Comparison of ENCODE assay signal across 1 cellular context in genomic region chr16:29862884-29863668, GRCh38.
A peak's percentile ranks its signal among the peaks of the same experiment; 100 is the strongest.
TF ChIP-seq lines count a peak whose summit lies in the region.

Gene CDIPT (minus strand): TSS chr16:29863226. CDS start chr16:29862857, 369 bp downstream.

TF ChIP-seq in K562, 482 proteins besides CTCF, POLR2A, EP300 and RAD21 (continued from another document and continues in another):
- TF ChIP-seq ESRRB (CRISPR knock-in tag; IDR thresholded peaks at IDR 0.05; ENCODE audit: borderline replicate concordance): no peak
- TF ChIP-seq ZBED1 (IDR thresholded peaks at IDR 0.05): no peak
- TF ChIP-seq SRSF9 (IDR thresholded peaks at IDR 0.05; ENCODE audit: borderline replicate concordance, low read depth, low read length): no peak
- no peak for TF ChIP-seq MGA (IDR thresholded peaks at IDR 0.05)
- peak in 1 of 2 experiments; percentile 41 for TF ChIP-seq E2F6 (IDR thresholded peaks at IDR 0.05; ENCODE audit: borderline replicate concordance in 1 of 2, extremely low read depth in 1 of 2, insufficient read depth in 1 of 2, insufficient read length in 1 of 2, low read depth in 1 of 2, low read length in 1 of 2, poor library complexity in 1 of 2, severe bottlenecking in 1 of 2)
- TF ChIP-seq KLF1 (tag; IDR thresholded peaks at IDR 0.05): no peak
- TF ChIP-seq HSF4 (CRISPR knock-in tag; IDR thresholded peaks at IDR 0.05; ENCODE audit: borderline replicate concordance): no peak
- peak; percentile 35 for TF ChIP-seq RBBP5 (IDR thresholded peaks at IDR 0.05; ENCODE audit: borderline replicate concordance, insufficient read depth, low read length, poor library complexity, severe bottlenecking)
- TF ChIP-seq ZBTB34 (CRISPR knock-in tag; IDR thresholded peaks at IDR 0.05): no peak
- peak; percentile 61 for TF ChIP-seq RB1 (IDR thresholded peaks at IDR 0.05; ENCODE audit: low read depth)
- no peak for TF ChIP-seq EHMT2 (IDR thresholded peaks at IDR 0.05)
- TF ChIP-seq HES1 (IDR thresholded peaks at IDR 0.05; ENCODE audit: low read depth): 0 out of 2 replicates have a peak, but pooled peaks have one; percentile 39
- TF ChIP-seq NFIX (CRISPR knock-in tag; IDR thresholded peaks at IDR 0.05; ENCODE audit: low read depth): no peak
- no peak for TF ChIP-seq ZNF224 (CRISPR knock-in tag; IDR thresholded peaks at IDR 0.05)
- TF ChIP-seq PHB2 (IDR thresholded peaks at IDR 0.05; ENCODE audit: low read depth): peak; percentile 22; the same call in 1 of the 2 replicates
- TF ChIP-seq THAP7 (CRISPR knock-in tag; IDR thresholded peaks at IDR 0.05): no peak
- no peak for TF ChIP-seq KAT8 (IDR thresholded peaks at IDR 0.05; ENCODE audit: low read depth)
- TF ChIP-seq HDGF (IDR thresholded peaks at IDR 0.05): no peak
- no peak for TF ChIP-seq ADNP (tag; IDR thresholded peaks at IDR 0.05)
- 0 out of 2 replicates have a peak, but pooled peaks have one; percentile 17 for TF ChIP-seq THRB (CRISPR knock-in tag; conservative IDR thresholded peaks at IDR 0.05)
- TF ChIP-seq NCOA1 (IDR thresholded peaks at IDR 0.05; ENCODE audit: low read depth): no peak
- TF ChIP-seq ARNT (IDR thresholded peaks at IDR 0.05): peak; percentile 50 to 87; a peak in 3 of 4 replicates
- no peak for TF ChIP-seq ZNF695 (CRISPR knock-in tag; IDR thresholded peaks at IDR 0.05)
- TF ChIP-seq SRSF3 (IDR thresholded peaks at IDR 0.05; ENCODE audit: insufficient read depth, low read length): no peak
- no peak; the same call in 1 of the 2 replicates for TF ChIP-seq ZNF592 (IDR thresholded peaks at IDR 0.05)
- TF ChIP-seq ZBTB8A (IDR thresholded peaks at IDR 0.05; ENCODE audit: partially characterized antibody): no peak
- TF ChIP-seq SIRT6 (IDR thresholded peaks at IDR 0.05; ENCODE audit: low read depth, low read length): no peak
- TF ChIP-seq ATF4 (CRISPR knock-in tag; IDR thresholded peaks at IDR 0.05): no peak
- no peak for TF ChIP-seq CBX1 (IDR thresholded peaks at IDR 0.05; ENCODE audit: low read depth)
- TF ChIP-seq RAD51 (IDR thresholded peaks at IDR 0.05; ENCODE audit: borderline replicate concordance, low read depth): no peak; the same call in 1 of the 2 replicates
- TF ChIP-seq ZNF780A (CRISPR knock-in tag; IDR thresholded peaks at IDR 0.05): no peak
- TF ChIP-seq ZNF583 (CRISPR knock-in tag; IDR thresholded peaks at IDR 0.05): no peak
- TF ChIP-seq FOS (IDR thresholded peaks at IDR 0.05; ENCODE audit: extremely low read depth, insufficient read length): no peak
- TF ChIP-seq CBX2 (IDR thresholded peaks at IDR 0.05; ENCODE audit: insufficient read depth, low read length, poor library complexity, severe bottlenecking): no peak
- TF ChIP-seq MTA3 (IDR thresholded peaks at IDR 0.05; ENCODE audit: borderline replicate concordance): peak; percentile 69; the same call in 1 of the 2 replicates
- TF ChIP-seq CAMTA2 (CRISPR knock-in tag; conservative IDR thresholded peaks at IDR 0.05): no peak
- no peak for TF ChIP-seq HDAC6 (IDR thresholded peaks at IDR 0.05; ENCODE audit: low read depth, low read length)
- TF ChIP-seq USF1 (CRISPR knock-in tag; IDR thresholded peaks at IDR 0.05): no peak
- TF ChIP-seq ZNF75A (CRISPR knock-in tag; IDR thresholded peaks at IDR 0.05): no peak
- TF ChIP-seq MTA1 (IDR thresholded peaks at IDR 0.05; ENCODE audit: borderline replicate concordance): no peak
- TF ChIP-seq SMARCE1 (IDR thresholded peaks at IDR 0.05): 0 out of 2 replicates have a peak, but pooled peaks have one; percentile 31
